ENCODE assay signal across 16 cellular contexts in the genomic region with DNA sequence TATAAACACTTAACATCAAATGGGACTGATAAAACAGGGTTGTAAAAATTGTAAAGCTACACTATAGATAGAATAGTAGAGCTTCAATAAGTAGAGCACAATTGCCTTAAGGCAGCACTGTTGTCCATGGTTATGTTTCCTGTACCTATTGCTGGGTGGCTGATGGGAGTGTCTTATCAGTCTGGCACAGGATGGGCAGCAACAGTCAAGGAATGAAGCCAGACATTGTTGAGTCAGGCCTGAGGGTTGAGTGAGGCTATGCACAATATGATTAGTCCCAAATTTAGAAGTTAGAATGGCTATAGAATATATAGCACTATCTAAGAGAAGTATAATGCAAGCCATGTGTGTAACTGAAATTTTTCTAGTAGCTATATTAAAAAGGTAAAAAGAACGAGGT. TPM values are rescaled to one million over a fixed set of nuclear protein-coding genes. Genes with fewer than 3 reads are reported as not detected.
"Had no signal": no experiment of that assay in that cellular context is flagged by ENCODE, and none has a peak within 500 bp of the region (broad histone marks: within the 10 kb centered on the region; RNA-seq: fewer than 3 reads in every experiment).

No MANE protein-coding gene starts in this region.

- H3K9me3 Mint-ChIP-seq: activated naive CD4-positive, alpha-beta T cell treated with anti-CD3 and anti-CD28 coated beads, Interleukin-2, amount 10 ng/mL, durations not matched to agents 7 days and 5 days; activated T-helper 2 cell treated with anti-CD3 and anti-CD28 coated beads, Interferon-gamma antibody, Interleukin-2, Interleukin-4, amounts not matched to agents 10 μg/mL and 5 μg/mL and 100 μg/mL, durations not matched to agents 14 hours and 24 hours and 36 hours; T-helper 2 cell treated with Interferon-gamma antibody and Interleukin-4, amounts not matched to agents 5 μg/mL and 100 μg/mL, for 36 hours had no signal

- H3K4me3 ChIP-seq: cardiac muscle cell, pancreas, stomach, testis, upper lobe of right lung had no signal

- H3K27me3 ChIP-seq: pancreas, testis had no signal

- H3K36me3 Mint-ChIP-seq: activated naive CD4-positive, alpha-beta T cell treated with anti-CD3 and anti-CD28 coated beads, Interleukin-2, amount 10 ng/mL, durations not matched to agents 7 days and 5 days had no signal

- H3K36me3 ChIP-seq: cardiac muscle cell, pancreas, stomach, upper lobe of right lung had no signal

- H3K27ac Mint-ChIP-seq: activated naive CD4-positive, alpha-beta T cell treated with anti-CD3 and anti-CD28 coated beads, Interleukin-2, amount 10 ng/mL, durations not matched to agents 7 days and 5 days; activated T-helper 2 cell treated with anti-CD3 and anti-CD28 coated beads, Interferon-gamma antibody, Interleukin-2, Interleukin-4, amounts not matched to agents 10 μg/mL and 5 μg/mL and 100 μg/mL, durations not matched to agents 14 hours and 24 hours and 36 hours; naive thymus-derived CD4-positive, alpha-beta T cell; T-helper 2 cell treated with Interferon-gamma antibody and Interleukin-4, amounts not matched to agents 5 μg/mL and 100 μg/mL, for 36 hours had no signal

- H3K9me3 ChIP-seq: pancreas, stomach, testis, upper lobe of right lung had no signal

- ATAC-seq: left colon; naive thymus-derived CD4-positive, alpha-beta T cell; pancreas; upper lobe of right lung had no signal

- H3K27ac ChIP-seq: cardiac muscle cell, pancreas, stomach, testis, upper lobe of right lung had no signal

- DNase-seq: activated CD4-positive, alpha-beta T cell treated with anti-CD3 and anti-CD28 coated beads for 1 hour; activated CD4-positive, alpha-beta T cell treated with anti-CD3 and anti-CD28 coated beads, Interleukin-2, amount 50 U/mL, for 4 hours; activated naive CD4-positive, alpha-beta T cell treated with anti-CD3 and anti-CD28 coated beads, Interleukin-2, amount 10 ng/mL, durations not matched to agents 7 days and 5 days; activated T-cell treated with anti-CD3 and anti-CD28 coated beads for 4 hours; foreskin fibroblast; glutamatergic neuron; left colon; naive thymus-derived CD4-positive, alpha-beta T cell; pancreas; stimulated activated CD4-positive, alpha-beta T cell treated with anti-CD3 and anti-CD28 coated beads, Interleukin-1b, Interleukin-23, amount 100 ng/mL, for 48 hours; stomach; testis; upper lobe of right lung had no signal

- H3K4me1 ChIP-seq: pancreas, stomach, testis, upper lobe of right lung had no signal

- H3K4me3 Mint-ChIP-seq: activated naive CD4-positive, alpha-beta T cell treated with anti-CD3 and anti-CD28 coated beads, Interleukin-2, amount 10 ng/mL, durations not matched to agents 7 days and 5 days; naive thymus-derived CD4-positive, alpha-beta T cell; T-helper 2 cell treated with Interferon-gamma antibody and Interleukin-4, amounts not matched to agents 5 μg/mL and 100 μg/mL, for 36 hours had no signal

RNA-seq across cellular contexts. Expression of gene CD1D, which starts 25.0 kb away (rescaled TPM):
- total RNA-seq: activated T-helper 2 cell treated with anti-CD3 and anti-CD28 coated beads, Interferon-gamma antibody, Interleukin-2, Interleukin-4, amounts not matched to agents 10 μg/mL and 5 μg/mL and 100 μg/mL, durations not matched to agents 14 hours and 24 hours and 36 hours had no signal
